Comparison of ENCODE assay signal across 1 cellular context in the genomic region with DNA sequence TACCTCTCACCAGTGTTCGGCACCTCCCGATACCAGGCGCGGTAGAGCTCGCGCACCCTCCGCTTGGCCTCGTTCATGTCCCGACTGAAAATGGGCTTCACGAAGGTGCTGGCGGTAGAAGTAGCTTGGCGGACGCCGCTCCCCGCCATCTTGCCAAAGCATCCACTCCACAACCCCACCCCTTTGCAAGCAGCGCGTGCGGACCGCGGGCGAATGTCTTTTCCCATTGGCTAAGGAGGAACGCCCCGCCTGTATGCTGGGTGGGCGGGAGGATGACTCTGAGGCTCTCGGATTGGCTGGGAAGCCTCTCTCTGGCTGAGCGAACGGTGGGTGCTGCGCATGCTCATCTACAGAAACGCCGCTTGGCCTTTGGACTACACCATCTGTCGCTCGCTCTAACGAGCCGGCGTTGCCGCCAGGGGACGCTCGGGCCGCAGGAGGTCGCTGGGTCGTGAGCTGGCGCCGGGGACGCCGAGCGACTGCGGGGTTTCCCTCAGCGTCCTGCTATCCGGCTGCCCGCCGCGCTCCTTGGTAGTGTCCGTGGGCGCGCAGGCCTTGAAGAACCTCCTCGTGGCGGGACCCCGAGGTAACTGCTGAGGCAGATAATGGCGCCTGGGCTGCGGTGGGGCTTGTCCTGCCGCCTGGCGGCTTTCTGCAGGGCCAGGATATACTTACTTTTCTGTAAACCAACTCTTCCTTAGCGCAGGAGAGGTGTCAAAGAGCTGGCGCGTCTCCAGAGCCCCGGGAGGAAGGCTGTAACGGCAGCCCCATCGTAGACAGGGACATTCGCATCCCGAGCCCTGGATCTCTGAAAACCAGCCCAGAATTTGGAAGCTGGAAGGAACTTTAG.
A peak's percentile ranks its signal among the peaks of the same experiment; 100 is the strongest.
TF ChIP-seq lines count a peak whose summit lies in the region.

NDUFA6 (minus strand) TSS at position 177 of the 850 bp plus-strand sequence; CDS start at position 149, 28 bp downstream.

TF ChIP-seq in K562, 482 proteins besides CTCF, POLR2A, EP300 and RAD21 (continued from another document and continues in another):
- TF ChIP-seq, protein P1, sequence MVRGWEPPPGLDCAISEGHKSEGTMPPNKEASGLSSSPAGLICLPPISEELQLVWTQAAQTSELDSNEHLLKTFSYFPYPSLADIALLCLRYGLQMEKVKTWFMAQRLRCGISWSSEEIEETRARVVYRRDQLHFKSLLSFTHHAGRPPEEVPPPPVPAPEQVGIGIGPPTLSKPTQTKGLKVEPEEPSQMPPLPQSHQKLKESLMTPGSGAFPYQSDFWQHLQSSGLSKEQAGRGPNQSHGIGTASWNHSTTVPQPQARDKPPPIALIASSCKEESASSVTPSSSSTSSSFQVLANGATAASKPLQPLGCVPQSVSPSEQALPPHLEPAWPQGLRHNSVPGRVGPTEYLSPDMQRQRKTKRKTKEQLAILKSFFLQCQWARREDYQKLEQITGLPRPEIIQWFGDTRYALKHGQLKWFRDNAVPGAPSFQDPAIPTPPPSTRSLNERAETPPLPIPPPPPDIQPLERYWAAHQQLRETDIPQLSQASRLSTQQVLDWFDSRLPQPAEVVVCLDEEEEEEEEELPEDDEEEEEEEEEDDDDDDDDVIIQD (CRISPR knock-in tag; IDR thresholded peaks at IDR 0.05) = no peak
- TF ChIP-seq E2F4 (CRISPR knock-in tag; IDR thresholded peaks at IDR 0.05; ENCODE audit: low read depth) = no peak
- TF ChIP-seq CBX5 (IDR thresholded peaks at IDR 0.05; ENCODE audit: borderline replicate concordance, low read depth) = no peak
- TF ChIP-seq, protein P2, sequence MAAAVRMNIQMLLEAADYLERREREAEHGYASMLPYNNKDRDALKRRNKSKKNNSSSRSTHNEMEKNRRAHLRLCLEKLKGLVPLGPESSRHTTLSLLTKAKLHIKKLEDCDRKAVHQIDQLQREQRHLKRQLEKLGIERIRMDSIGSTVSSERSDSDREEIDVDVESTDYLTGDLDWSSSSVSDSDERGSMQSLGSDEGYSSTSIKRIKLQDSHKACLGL (CRISPR knock-in tag; IDR thresholded peaks at IDR 0.05; ENCODE audit: borderline replicate concordance, poor library complexity, severe bottlenecking) = no peak
- TF ChIP-seq CREB3L1 (IDR thresholded peaks at IDR 0.05; ENCODE audit: borderline replicate concordance, low read depth) = peak; percentile 63; the same call in 1 of the 2 replicates
- no peak for TF ChIP-seq PYGO2 (tag; IDR thresholded peaks at IDR 0.05)
- TF ChIP-seq ZKSCAN1 (IDR thresholded peaks at IDR 0.05; ENCODE audit: low read depth, low read length) = no peak
- peak; percentile 80; the same call in 1 of the 2 replicates for TF ChIP-seq THAP12 (CRISPR knock-in tag; IDR thresholded peaks at IDR 0.05)
- TF ChIP-seq NUFIP1 (IDR thresholded peaks at IDR 0.05; ENCODE audit: partially characterized antibody) = no peak
- TF ChIP-seq, protein P3, sequence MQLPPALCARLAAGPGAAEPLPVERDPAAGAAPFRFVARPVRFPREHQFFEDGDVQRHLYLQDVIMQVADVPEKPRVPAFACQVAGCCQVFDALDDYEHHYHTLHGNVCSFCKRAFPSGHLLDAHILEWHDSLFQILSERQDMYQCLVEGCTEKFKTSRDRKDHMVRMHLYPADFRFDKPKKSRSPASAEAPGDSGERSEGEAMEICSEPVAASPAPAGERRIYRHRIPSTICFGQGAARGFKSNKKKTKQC (CRISPR knock-in tag; IDR thresholded peaks at IDR 0.05) = no peak; the same call in 1 of the 2 replicates
- TF ChIP-seq RBBP5 (IDR thresholded peaks at IDR 0.05; ENCODE audit: borderline replicate concordance, insufficient read depth, low read length, poor library complexity, severe bottlenecking) = peak; percentile 81
- TF ChIP-seq RBM15 (IDR thresholded peaks at IDR 0.05; ENCODE audit: insufficient read depth, low read length) = no peak
- TF ChIP-seq, protein P4, sequence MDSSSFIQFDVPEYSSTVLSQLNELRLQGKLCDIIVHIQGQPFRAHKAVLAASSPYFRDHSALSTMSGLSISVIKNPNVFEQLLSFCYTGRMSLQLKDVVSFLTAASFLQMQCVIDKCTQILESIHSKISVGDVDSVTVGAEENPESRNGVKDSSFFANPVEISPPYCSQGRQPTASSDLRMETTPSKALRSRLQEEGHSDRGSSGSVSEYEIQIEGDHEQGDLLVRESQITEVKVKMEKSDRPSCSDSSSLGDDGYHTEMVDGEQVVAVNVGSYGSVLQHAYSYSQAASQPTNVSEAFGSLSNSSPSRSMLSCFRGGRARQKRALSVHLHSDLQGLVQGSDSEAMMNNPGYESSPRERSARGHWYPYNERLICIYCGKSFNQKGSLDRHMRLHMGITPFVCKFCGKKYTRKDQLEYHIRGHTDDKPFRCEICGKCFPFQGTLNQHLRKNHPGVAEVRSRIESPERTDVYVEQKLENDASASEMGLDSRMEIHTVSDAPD (CRISPR knock-in tag; IDR thresholded peaks at IDR 0.05) = no peak
- no peak for TF ChIP-seq FOXJ2 (tag; IDR thresholded peaks at IDR 0.05)
- TF ChIP-seq ZFP36 (IDR thresholded peaks at IDR 0.05; ENCODE audit: low read depth, low read length, partially characterized antibody) = no peak
- TF ChIP-seq MBD2 (IDR thresholded peaks at IDR 0.05; ENCODE audit: borderline replicate concordance, low read depth) = peak; percentile 43
- TF ChIP-seq ZBTB9 (CRISPR knock-in tag; IDR thresholded peaks at IDR 0.05) = no peak
- TF ChIP-seq SLC30A9 (CRISPR knock-in tag; IDR thresholded peaks at IDR 0.05) = no peak
- peak; percentile 68; the same call in 1 of the 2 replicates for TF ChIP-seq SIN3B (IDR thresholded peaks at IDR 0.05; ENCODE audit: low read depth)
- peak; percentile 96 for TF ChIP-seq ESRRA (IDR thresholded peaks at IDR 0.05; ENCODE audit: borderline replicate concordance, low read depth)
- TF ChIP-seq, protein P5, sequence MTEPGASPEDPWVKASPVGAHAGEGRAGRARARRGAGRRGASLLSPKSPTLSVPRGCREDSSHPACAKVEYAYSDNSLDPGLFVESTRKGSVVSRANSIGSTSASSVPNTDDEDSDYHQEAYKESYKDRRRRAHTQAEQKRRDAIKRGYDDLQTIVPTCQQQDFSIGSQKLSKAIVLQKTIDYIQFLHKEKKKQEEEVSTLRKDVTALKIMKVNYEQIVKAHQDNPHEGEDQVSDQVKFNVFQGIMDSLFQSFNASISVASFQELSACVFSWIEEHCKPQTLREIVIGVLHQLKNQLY (CRISPR knock-in tag; conservative IDR thresholded peaks at IDR 0.05) = no peak
- peak in 1 of 2 experiments; percentile 43; a peak in 1 of 4 replicates for TF ChIP-seq SIN3A (IDR thresholded peaks at IDR 0.05; ENCODE audit: borderline replicate concordance in 2 of 2, control insufficient read depth in 1 of 2, low read depth in 2 of 2, low read length in 2 of 2)
- no peak for TF ChIP-seq NFE2L1 (tag; IDR thresholded peaks at IDR 0.05; ENCODE audit: borderline replicate concordance, low read depth)
- no peak for TF ChIP-seq SAFB2 (IDR thresholded peaks at IDR 0.05; ENCODE audit: borderline replicate concordance, low read depth, low read length, severe bottlenecking)
- TF ChIP-seq SMAD1 (IDR thresholded peaks at IDR 0.05; ENCODE audit: low read depth, low read length, partially characterized antibody) = no peak
- TF ChIP-seq ZNF263 (CRISPR knock-in tag; IDR thresholded peaks at IDR 0.05; ENCODE audit: borderline replicate concordance) = peak; percentile 34; the same call in 1 of the 2 replicates
- no peak for TF ChIP-seq HSF4 (CRISPR knock-in tag; IDR thresholded peaks at IDR 0.05; ENCODE audit: borderline replicate concordance)
- TF ChIP-seq HIVEP1 (CRISPR knock-in tag; IDR thresholded peaks at IDR 0.05) = no peak
- TF ChIP-seq POLR2H (tag; IDR thresholded peaks at IDR 0.05; ENCODE audit: low read depth) = peak; percentile 88
- peak; percentile 43; the same call in 1 of the 2 replicates for TF ChIP-seq ZBTB7A (IDR thresholded peaks at IDR 0.05; ENCODE audit: borderline replicate concordance, control insufficient read depth, low read depth, low read length)
- TF ChIP-seq ELF1 (tag; IDR thresholded peaks at IDR 0.05) = no peak
- no peak for TF ChIP-seq DMBX1 (CRISPR knock-in tag; IDR thresholded peaks at IDR 0.05; ENCODE audit: borderline replicate concordance)
- TF ChIP-seq PHTF2 (CRISPR knock-in tag; IDR thresholded peaks at IDR 0.05) = no peak
- peak; percentile 83; the same call in 1 of the 2 replicates for TF ChIP-seq NR3C1 (CRISPR knock-in tag; IDR thresholded peaks at IDR 0.05)
- TF ChIP-seq, protein P6, sequence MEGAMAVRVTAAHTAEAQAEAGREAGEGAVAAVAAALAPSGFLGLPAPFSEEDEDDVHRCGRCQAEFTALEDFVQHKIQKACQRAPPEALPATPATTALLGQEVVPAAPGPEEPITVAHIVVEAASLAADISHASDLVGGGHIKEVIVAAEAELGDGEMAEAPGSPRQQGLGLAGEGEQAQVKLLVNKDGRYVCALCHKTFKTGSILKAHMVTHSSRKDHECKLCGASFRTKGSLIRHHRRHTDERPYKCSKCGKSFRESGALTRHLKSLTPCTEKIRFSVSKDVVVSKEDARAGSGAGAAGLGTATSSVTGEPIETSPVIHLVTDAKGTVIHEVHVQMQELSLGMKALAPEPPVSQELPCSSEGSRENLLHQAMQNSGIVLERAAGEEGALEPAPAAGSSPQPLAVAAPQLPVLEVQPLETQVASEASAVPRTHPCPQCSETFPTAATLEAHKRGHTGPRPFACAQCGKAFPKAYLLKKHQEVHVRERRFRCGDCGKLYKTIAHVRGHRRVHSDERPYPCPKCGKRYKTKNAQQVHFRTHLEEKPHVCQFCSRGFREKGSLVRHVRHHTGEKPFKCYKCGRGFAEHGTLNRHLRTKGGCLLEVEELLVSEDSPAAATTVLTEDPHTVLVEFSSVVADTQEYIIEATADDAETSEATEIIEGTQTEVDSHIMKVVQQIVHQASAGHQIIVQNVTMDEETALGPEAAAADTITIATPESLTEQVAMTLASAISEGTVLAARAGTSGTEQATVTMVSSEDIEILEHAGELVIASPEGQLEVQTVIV (CRISPR knock-in tag; IDR thresholded peaks at IDR 0.05; ENCODE audit: borderline replicate concordance) = peak; percentile 75; the same call in 1 of the 2 replicates
- no peak for TF ChIP-seq ARID2 (IDR thresholded peaks at IDR 0.05)
- no peak for TF ChIP-seq ESRRB (CRISPR knock-in tag; IDR thresholded peaks at IDR 0.05; ENCODE audit: borderline replicate concordance)
- TF ChIP-seq SRSF7 (optimal IDR thresholded peaks at IDR 0.05; ENCODE audit: low read depth, low read length) = no peak
- TF ChIP-seq PCBP2 (IDR thresholded peaks at IDR 0.05; ENCODE audit: low read depth, low read length, poor library complexity, severe bottlenecking) = no peak
- no peak for TF ChIP-seq BCL6 (CRISPR knock-in tag; IDR thresholded peaks at IDR 0.05)
- TF ChIP-seq MAFK (IDR thresholded peaks at IDR 0.05; ENCODE audit: low read length) = no peak
- TF ChIP-seq MECOM (CRISPR knock-in tag; IDR thresholded peaks at IDR 0.05) = no peak
- TF ChIP-seq, protein P7, sequence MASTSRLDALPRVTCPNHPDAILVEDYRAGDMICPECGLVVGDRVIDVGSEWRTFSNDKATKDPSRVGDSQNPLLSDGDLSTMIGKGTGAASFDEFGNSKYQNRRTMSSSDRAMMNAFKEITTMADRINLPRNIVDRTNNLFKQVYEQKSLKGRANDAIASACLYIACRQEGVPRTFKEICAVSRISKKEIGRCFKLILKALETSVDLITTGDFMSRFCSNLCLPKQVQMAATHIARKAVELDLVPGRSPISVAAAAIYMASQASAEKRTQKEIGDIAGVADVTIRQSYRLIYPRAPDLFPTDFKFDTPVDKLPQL (IDR thresholded peaks at IDR 0.05; ENCODE audit: extremely low read depth, insufficient read length) = peak; percentile 26
- no peak for TF ChIP-seq IRF1 (CRISPR knock-in tag; IDR thresholded peaks at IDR 0.05; ENCODE audit: borderline replicate concordance)
